Comparison of ENCODE assay signal across 15 cellular contexts in genomic region chr11:108967571-108967970, GRCh38.
DNase-seq lines count a peak whose midpoint lies in the region; ATAC-seq and TF ChIP-seq lines count a peak whose summit lies in the region.
"Had no signal": no experiment of that assay in that cellular context is flagged by ENCODE, and none has a peak within 500 bp of the region (broad histone marks: within the 10 kb centered on the region; RNA-seq: fewer than 3 reads in every experiment).

No MANE protein-coding gene starts in this region.

- no peaks in the 10 kb centered on the region for H3K9me3 Mint-ChIP-seq in immature natural killer cell

- H4K20me1 ChIP-seq in fibroblast of lung (ENCODE audit: control insufficient read depth, extremely low read depth, insufficient read depth, low read length) (no peaks in the 10 kb centered on the region), osteoblast (ENCODE audit: insufficient read depth, low read length) (no peaks in the 10 kb centered on the region)

- H2AFZ ChIP-seq in fibroblast of lung (ENCODE audit: low read length) (peak overlapping the region; percentile 43), osteoblast (ENCODE audit: low read length) (peak overlapping the region; percentile 77)

- no peak overlapping the region for H3K4me3 Mint-ChIP-seq in immature natural killer cell
- H3K4me3 Mint-ChIP-seq: activated naive CD8-positive, alpha-beta T cell; mesothelial cell of epicardium had no signal

- H3K27me3 ChIP-seq in fibroblast of lung (ENCODE audit: control insufficient read depth, insufficient read depth, low read length) (no peaks in the 10 kb centered on the region), osteoblast (ENCODE audit: insufficient read depth, low read length) (no peaks in the 10 kb centered on the region)

- no peak overlapping the region for H3K27ac ChIP-seq in fibroblast of lung (ENCODE audit: insufficient read depth, low read length)
- no peak overlapping the region for H3K27ac ChIP-seq in osteoblast (ENCODE audit: low read depth, low read length)
- H3K27ac ChIP-seq: C4-2B had no signal

- H3K27me3 Mint-ChIP-seq in immature natural killer cell (ENCODE audit: low read depth in 3 of 3): peaks cover 1 to 6% (median 1%) of the 10 kb centered on the region in 3 donors
- H3K27me3 Mint-ChIP-seq: activated naive CD8-positive, alpha-beta T cell had no signal

- H3K36me3 Mint-ChIP-seq in immature natural killer cell: no peaks in the 10 kb centered on the region
- H3K36me3 Mint-ChIP-seq: activated naive CD8-positive, alpha-beta T cell; mesothelial cell of epicardium had no signal

- H3K4me3 ChIP-seq in fibroblast of lung (replicated peaks in 1 of 4; ENCODE audit: control extremely low read depth in 1 of 4, insufficient read depth in 1 of 4, low read depth in 3 of 4, low read length in 4 of 4) (no peak overlapping the region), osteoblast (ENCODE audit: insufficient read depth, low read length) (no peak overlapping the region)
- H3K4me3 ChIP-seq: skin epidermis had no signal

- TF ChIP-seq CTCF in fibroblast of lung (conservative IDR thresholded peaks at IDR 0.05 in 1 of 2, IDR thresholded peaks at IDR 0.05 in 1 of 2; ENCODE audit: low read depth in 1 of 2, low read length in 2 of 2): no peak
- TF ChIP-seq CTCF in osteoblast (IDR thresholded peaks at IDR 0.05; ENCODE audit: extremely low read depth, low read depth, low read length): no peak

- H3K36me3 ChIP-seq in fibroblast of lung (ENCODE audit: control insufficient read depth, insufficient read depth, low read length): no peaks in the 10 kb centered on the region
- no peaks in the 10 kb centered on the region for H3K36me3 ChIP-seq in osteoblast (ENCODE audit: insufficient read depth, low read length)

- H3K9me3 ChIP-seq in fibroblast of lung (ENCODE audit: control insufficient read depth, insufficient read depth, low read depth, low read length) (no peaks in the 10 kb centered on the region), osteoblast (ENCODE audit: low read depth, low read length) (no peaks in the 10 kb centered on the region)

- H3K9ac ChIP-seq in fibroblast of lung (ENCODE audit: insufficient read depth, low read length): no peak overlapping the region

- peaks cover 8% of the 10 kb centered on the region for H3K4me1 ChIP-seq in fibroblast of lung (ENCODE audit: control insufficient read depth, extremely low read depth, insufficient read depth, low read length)
- peaks cover 15% of the 10 kb centered on the region for H3K4me1 ChIP-seq in osteoblast (ENCODE audit: insufficient read depth, low read length)

- DNase-seq in C1 segment of cervical spinal cord (lab: John Stamatoyannopoulos, UW) (peak in 9 of 14 donors; percentile 4 to 80 (median 20)), NCI-H2029 treated with DMSO at 0.1 percent for 48 hours (lab: John Stamatoyannopoulos, UW) (peak; percentile 32), fibroblast of lung (ENCODE audit: low read depth in 2 of 2) (peak; percentile 27 to 36), osteoblast (ENCODE audit: insufficient read length, low spot score, missing footprints) (peak; percentile 36), KG1 (lab: John Stamatoyannopoulos, UW) (no peak), immature natural killer cell (no peak)
- DNase-seq: activated CD8-positive, alpha-beta memory T cell treated with anti-CD3 and anti-CD28 coated beads for 24 hours; NCI-H1436; T-helper 2 cell had no signal

- no peak overlapping the region for H3K27ac Mint-ChIP-seq in immature natural killer cell
- H3K27ac Mint-ChIP-seq: activated naive CD8-positive, alpha-beta T cell; mesothelial cell of epicardium had no signal

- H3K4me2 ChIP-seq in fibroblast of lung (ENCODE audit: extremely low read depth, insufficient read depth, low read length) (no peak overlapping the region), osteoblast (ENCODE audit: insufficient read depth, low read length) (no peak overlapping the region)

- no peaks in the 10 kb centered on the region for H3K4me1 Mint-ChIP-seq in immature natural killer cell
- H3K4me1 Mint-ChIP-seq: mesothelial cell of epicardium had no signal

- H3K79me2 ChIP-seq in fibroblast of lung (ENCODE audit: control insufficient read depth, insufficient read depth, low read length): no peaks in the 10 kb centered on the region
- H3K79me2 ChIP-seq in osteoblast (ENCODE audit: insufficient read depth, low read length): no peaks in the 10 kb centered on the region

- no peak for ATAC-seq in HG02623 (IDR thresholded peaks at IDR 0.05; ENCODE audit: unreplicated experiment)
- no peak for ATAC-seq in HG02840 (IDR thresholded peaks at IDR 0.05; ENCODE audit: low FRiP score, unreplicated experiment)

Comparison
In these comparisons a context has a peak if more than half of its experiments do, and no peak if none do; other contexts are left out.
1. DNase-seq: peak in C1 segment of cervical spinal cord (9 of 14), NCI-H2029 treated with DMSO at 0.1 percent for 48 hours (single experiment), fibroblast of lung (2 of 2) and osteoblast (single experiment); none in KG1 (single experiment) and immature natural killer cell (0 of 3).